Comparison of ENCODE assay signal across 10 cellular contexts in the genomic region with DNA sequence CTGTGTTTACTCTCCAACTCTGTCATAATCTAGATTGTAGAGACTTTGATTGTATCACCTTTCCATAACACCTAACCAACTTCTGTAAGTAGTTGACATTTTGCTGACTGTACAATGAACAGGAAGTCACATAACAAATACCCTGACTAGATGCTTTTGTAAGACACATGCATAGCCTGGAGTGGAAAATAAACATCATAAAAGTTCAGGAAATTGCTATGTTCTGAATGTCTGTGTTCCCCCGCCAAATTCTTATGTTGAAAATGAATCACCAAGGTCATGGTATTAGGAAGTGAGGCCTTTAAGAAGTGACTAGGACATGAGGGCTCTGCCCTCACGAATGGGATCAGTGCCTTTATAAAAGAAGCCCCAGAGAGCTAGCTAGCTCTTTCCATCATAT. TPM values are rescaled to one million over a fixed set of nuclear protein-coding genes. Genes with fewer than 3 reads are reported as not detected.
A peak's percentile ranks its signal among the peaks of the same experiment; 100 is the strongest.
DNase-seq lines count a peak whose midpoint lies in the region; ATAC-seq, FAIRE-seq and TF ChIP-seq lines count a peak whose summit lies in the region.
"Had no signal": no experiment of that assay in that cellular context is flagged by ENCODE, and none has a peak within 500 bp of the region (broad histone marks: within the 10 kb centered on the region; RNA-seq: fewer than 3 reads in every experiment).

No MANE protein-coding gene starts in this region.

- no peak for ATAC-seq in CD4-positive, alpha-beta T cell (ENCODE audit: poor library complexity)
- ATAC-seq in GM21381 (IDR thresholded peaks at IDR 0.05; ENCODE audit: unreplicated experiment), result no peak

- H2AFZ ChIP-seq in astrocyte (ENCODE audit: low read depth, low read length), result peak overlapping the region; percentile 3

- DNase-seq in CD4-positive, alpha-beta T cell, result no peak
- DNase-seq in HT-29 (ENCODE audit: low spot score) (peak; percentile 54), astrocyte (ENCODE audit: low read depth) (peak; percentile 77), Kasumi-1 (lab: John Stamatoyannopoulos, UW) (no peak), NCI-H69 (lab: John Stamatoyannopoulos, UW) (no peak), superior temporal gyrus (ENCODE audit: extremely low spot score) (no peak)
- DNase-seq: heart right ventricle had no signal

- CTCF ChIA-PET in CD4-positive, alpha-beta T cell (lab: Charles Lee), result no interaction called here

- H3K4me1 Mint-ChIP-seq in CD4-positive, alpha-beta T cell (ENCODE audit: low read depth), result peaks cover 9% of the 10 kb centered on the region
- no peaks in the 10 kb centered on the region for H3K4me1 Mint-ChIP-seq in astrocyte (ENCODE audit: low read depth, unreplicated experiment)

- peaks cover 4% of the 10 kb centered on the region for H3K27me3 Mint-ChIP-seq in CD4-positive, alpha-beta T cell
- H3K27me3 Mint-ChIP-seq in astrocyte (ENCODE audit: low read depth, unreplicated experiment), result peaks cover 12% of the 10 kb centered on the region

- H3K9ac ChIP-seq in astrocyte (ENCODE audit: low read length) (no peak overlapping the region), liver (ENCODE audit: low read depth in 1 of 2, low read length in 2 of 2) (no peak overlapping the region)

- FAIRE-seq in astrocyte (lab: Jason Lieb, UNC), result peak; percentile 37

- POLR2A ChIA-PET in CD4-positive, alpha-beta T cell (lab: Charles Lee), result no interaction called here

- H3K4me3 ChIP-seq in astrocyte (ENCODE audit: insufficient read depth, low read depth, low read length) (no peak overlapping the region), liver (ENCODE audit: low read depth in 1 of 3, low read length in 3 of 3) (no peak overlapping the region)
- H3K4me3 ChIP-seq: heart right ventricle had no signal

- peak overlapping the region; percentile 25 for H3K27ac Mint-ChIP-seq in CD4-positive, alpha-beta T cell
- no peak overlapping the region for H3K27ac Mint-ChIP-seq in astrocyte (ENCODE audit: unreplicated experiment)

- H3K27ac ChIP-seq in CD4-positive, alpha-beta T cell (ENCODE audit: low read depth, low read length), result no peak overlapping the region
- H3K27ac ChIP-seq in astrocyte (ENCODE audit: low read depth, low read length), result peak overlapping the region; percentile 36
- no peak overlapping the region for H3K27ac ChIP-seq in liver (ENCODE audit: low read depth in 1 of 2, low read length in 2 of 2)
- H3K27ac ChIP-seq: heart right ventricle, neutrophil had no signal

- no peaks in the 10 kb centered on the region for H3K4me1 ChIP-seq in astrocyte (ENCODE audit: insufficient read depth, low read length)
- no peaks in the 10 kb centered on the region for H3K4me1 ChIP-seq in liver (ENCODE audit: control insufficient read depth in 4 of 4, insufficient read depth in 4 of 4, low read length in 3 of 4)
- H3K4me1 ChIP-seq: heart right ventricle had no signal

- no peaks in the 10 kb centered on the region for H3K79me2 ChIP-seq in astrocyte (ENCODE audit: insufficient read depth, low read length)

- H3K4me2 ChIP-seq in astrocyte (ENCODE audit: low read length), result peak overlapping the region; percentile 5

- H3K9me3 ChIP-seq in CD4-positive, alpha-beta T cell (ENCODE audit: control insufficient read depth, low read length), result no peaks in the 10 kb centered on the region
- no peaks in the 10 kb centered on the region for H3K9me3 ChIP-seq in astrocyte (ENCODE audit: insufficient read depth, low read depth, low read length)
- H3K9me3 ChIP-seq in liver (ENCODE audit: control insufficient read depth in 4 of 4, low read length in 3 of 4), result peaks cover 0 to 2% (median 0%) of the 10 kb centered on the region in 4 donors
- H3K9me3 ChIP-seq: neutrophil had no signal

- H4K20me1 ChIP-seq in astrocyte (ENCODE audit: insufficient read depth, low read length), result no peaks in the 10 kb centered on the region

- intact Hi-C loops in CD4-positive, alpha-beta T cell (cut with DNase I, micrococcal nuclease), result no loop called here

- peaks cover 3% of the 10 kb centered on the region for H3K27me3 ChIP-seq in CD4-positive, alpha-beta T cell (ENCODE audit: control insufficient read depth, insufficient read depth, low read length)
- H3K27me3 ChIP-seq in astrocyte (ENCODE audit: insufficient read depth, low read length) (no peaks in the 10 kb centered on the region), liver (ENCODE audit: control insufficient read depth in 4 of 4, insufficient read depth in 4 of 4, low read length in 3 of 4) (no peaks in the 10 kb centered on the region)

- TF ChIP-seq CTCF in CD4-positive, alpha-beta T cell (IDR thresholded peaks at IDR 0.05), result no peak
- TF ChIP-seq CTCF in astrocyte (IDR thresholded peaks at IDR 0.05; ENCODE audit: insufficient read depth, low read depth, low read length) (no peak), liver (IDR thresholded peaks at IDR 0.05; ENCODE audit: low read depth, low read length, missing input control) (no peak)

- peaks cover 3% of the 10 kb centered on the region for H3K9me3 Mint-ChIP-seq in CD4-positive, alpha-beta T cell
- peaks cover 10% of the 10 kb centered on the region for H3K9me3 Mint-ChIP-seq in astrocyte (ENCODE audit: unreplicated experiment)

- WGBS in liver, result 77% methylated on average over 2 of the region's 2 CpGs

- no peaks in the 10 kb centered on the region for H3K36me3 Mint-ChIP-seq in CD4-positive, alpha-beta T cell (ENCODE audit: low read depth)
- no peaks in the 10 kb centered on the region for H3K36me3 Mint-ChIP-seq in astrocyte (ENCODE audit: low read depth, unreplicated experiment)

- H3K4me3 Mint-ChIP-seq in CD4-positive, alpha-beta T cell, result no peak overlapping the region
- no peak overlapping the region for H3K4me3 Mint-ChIP-seq in astrocyte (ENCODE audit: unreplicated experiment)

- TF ChIP-seq RAD21 in liver (IDR thresholded peaks at IDR 0.05), result no peak

- no peaks in the 10 kb centered on the region for H3K36me3 ChIP-seq in astrocyte (ENCODE audit: insufficient read depth, low read length)
- H3K36me3 ChIP-seq in liver (ENCODE audit: control insufficient read depth in 4 of 4, insufficient read depth in 3 of 4, low read depth in 1 of 4, low read length in 3 of 4), result no peaks in the 10 kb centered on the region
- H3K36me3 ChIP-seq: heart right ventricle, neutrophil had no signal

TF ChIP-seq in liver, 16 proteins besides CTCF, POLR2A, EP300 and RAD21:
- peak; percentile 26 to 66 for TF ChIP-seq JUND (IDR thresholded peaks at IDR 0.05)
- no peak for TF ChIP-seq TAF1 (conservative IDR thresholded peaks at IDR 0.05)

RNA-seq across cellular contexts. Expression of gene ZSWIM5, which starts 40.4 kb away (rescaled TPM):
- total RNA-seq in CD4-positive, alpha-beta T cell, result 1 to 10 TPM in 1 of 2 experiments, under 1 TPM in 1; 0.91 to 1.1 TPM
- 0.71 and 0.91 TPM in 2 replicates for total RNA-seq in HT-29 (2014; rRNA removed; shearing (Covaris generic))
- total RNA-seq in astrocyte, result 0.79 and 1.1 TPM in 2 replicates
- 1 to 10 TPM; 1.7 to 2.9 TPM for total RNA-seq in liver
- under 1 TPM; 0.67 to 0.87 TPM for polyA plus RNA-seq in liver

Comparison
In these comparisons a context has a peak if more than half of its experiments do, and no peak if none do; other contexts are left out.
1. DNase-seq: peak in HT-29 (single experiment) and astrocyte (single experiment); none in CD4-positive, alpha-beta T cell (0 of 10), Kasumi-1 (0 of 2), NCI-H69 (single experiment) and superior temporal gyrus (single experiment).